8 cellular contexts compared by ENCODE assay signal in genomic region chr1:218165687-218166088, GRCh38.
A peak's percentile ranks its signal among the peaks of the same experiment; 100 is the strongest.
DNase-seq lines count a peak whose midpoint lies in the region; ATAC-seq and TF ChIP-seq lines count a peak whose summit lies in the region.

No MANE protein-coding gene starts in this region.

- no peak overlapping the region for H3K9ac ChIP-seq in smooth muscle cell (ENCODE audit: low read depth)

- ATAC-seq in RWPE2 (ENCODE audit: low read depth), result no peak

- H3K27ac ChIP-seq in RWPE2 (ENCODE audit: poor library complexity, severe bottlenecking) (no peak overlapping the region), smooth muscle cell (ENCODE audit: low read depth) (no peak overlapping the region), caudate nucleus (ENCODE audit: low read depth, low read length) (no peak overlapping the region)

- H3K27me3 ChIP-seq in RWPE2 (ENCODE audit: insufficient read depth, poor library complexity, severe bottlenecking) (peaks cover 65% of the 10 kb centered on the region), smooth muscle cell (ENCODE audit: low read depth) (peaks cover 99% of the 10 kb centered on the region)

- DNase-seq in NCI-H82 (lab: John Stamatoyannopoulos, UW), result peak; percentile 82
- DNase-seq in NCI-H82 treated with DMSO at 0.1 percent for 48 hours (lab: John Stamatoyannopoulos, UW; ENCODE audit: unreplicated experiment), result no peak
- no peak for DNase-seq in RWPE2 (ENCODE audit: low spot score)
- peak; percentile 3 for DNase-seq in foreskin melanocyte
- DNase-seq in smooth muscle cell (lab: John Stamatoyannopoulos, UW; ENCODE audit: unreplicated experiment), result no peak
- DNase-seq in NAMALWA (ENCODE audit: low spot score), result no peak
- no peak for DNase-seq in activated CD8-positive, alpha-beta memory T cell treated with anti-CD3 and anti-CD28 coated beads, Interleukin-2, amount 50 U/mL, for 48 hours
- no peak for DNase-seq in caudate nucleus (lab: John Stamatoyannopoulos, UW)

- no peaks in the 10 kb centered on the region for H3K9me3 ChIP-seq in RWPE2 (ENCODE audit: severe bottlenecking)
- H3K9me3 ChIP-seq in smooth muscle cell (replicated peaks; ENCODE audit: low read depth), result no peaks in the 10 kb centered on the region

- H3K4me2 ChIP-seq in smooth muscle cell, result peak overlapping the region; percentile 93

- H4K20me1 ChIP-seq in smooth muscle cell (ENCODE audit: low read depth), result no peaks in the 10 kb centered on the region

- 3% methylated on average over 11 of the region's 11 CpGs for WGBS in smooth muscle cell (ENCODE audit: low lambda C conversion rate)

- H3F3A ChIP-seq in smooth muscle cell (ENCODE audit: low read depth), result peaks cover 5% of the 10 kb centered on the region

- TF ChIP-seq CTCF in RWPE2 (IDR thresholded peaks at IDR 0.05; ENCODE audit: poor library complexity, severe bottlenecking) (no peak), smooth muscle cell (IDR thresholded peaks at IDR 0.05; ENCODE audit: borderline replicate concordance, insufficient read depth, poor library complexity, severe bottlenecking) (no peak)

- H3K4me3 ChIP-seq in RWPE2 (ENCODE audit: severe bottlenecking), result peak overlapping the region; percentile 25
- peak overlapping the region; percentile 61 for H3K4me3 ChIP-seq in smooth muscle cell

- H3K36me3 ChIP-seq in RWPE2 (ENCODE audit: low read depth) (no peaks in the 10 kb centered on the region), smooth muscle cell (ENCODE audit: low read depth) (no peaks in the 10 kb centered on the region)

- H3K4me1 ChIP-seq in RWPE2 (ENCODE audit: insufficient read depth, poor library complexity, severe bottlenecking) (no peaks in the 10 kb centered on the region), smooth muscle cell (ENCODE audit: low read depth) (peaks cover 16% of the 10 kb centered on the region)

- peak overlapping the region; percentile 80 for H2AFZ ChIP-seq in smooth muscle cell (ENCODE audit: low read depth)

- no peaks in the 10 kb centered on the region for H3K79me2 ChIP-seq in smooth muscle cell (ENCODE audit: low read depth)

Comparison
In these comparisons a context has a peak if more than half of its experiments do, and no peak if none do; other contexts are left out.
1. DNase-seq: peak in NCI-H82 (single experiment) and foreskin melanocyte (single experiment); none in NCI-H82 treated with DMSO at 0.1 percent for 48 hours (single experiment), RWPE2 (single experiment), smooth muscle cell (single experiment), NAMALWA (single experiment), activated CD8-positive, alpha-beta memory T cell treated with anti-CD3 and anti-CD28 coated beads, Interleukin-2, amount 50 U/mL, for 48 hours (single experiment) and caudate nucleus (0 of 61).